Comparison of ENCODE assay signal across 8 cellular contexts in genomic region chr11:15327786-15328231, GRCh38.
DNase-seq lines count a peak whose midpoint lies in the region; ATAC-seq and TF ChIP-seq lines count a peak whose summit lies in the region.

No MANE protein-coding gene starts in this region.

- TF ChIP-seq CTCF in ascending aorta (IDR thresholded peaks at IDR 0.05) = peak in 2 of 3 experiments; percentile 11 to 38
- peak in 5 of 7 experiments; percentile 46 to 73 (median 58) for TF ChIP-seq CTCF in stomach (IDR thresholded peaks at IDR 0.05)

- 51 to 63% (median 57%) methylated on average over 4 of the region's 4 CpGs for WGBS in stomach, 5 donors

- H3K4me3 ChIP-seq in ascending aorta = no peak overlapping the region
- no peak overlapping the region for H3K4me3 ChIP-seq in stomach

- H3K27ac ChIP-seq in ascending aorta = no peak overlapping the region
- no peak overlapping the region for H3K27ac ChIP-seq in stomach

- no peak for TF ChIP-seq POLR2A in stomach (IDR thresholded peaks at IDR 0.05)

- H3K36me3 ChIP-seq in ascending aorta (no peaks in the 10 kb centered on the region), stomach (no peaks in the 10 kb centered on the region)

- DNase-seq in CMK (ENCODE audit: low read depth) = peak; percentile 2
- DNase-seq in NCI-H1417 (lab: John Stamatoyannopoulos, UW) = peak; percentile 75 to 89 (median 87)
- no peak for DNase-seq in ascending aorta (ENCODE audit: low spot score in 2 of 2)
- peak; percentile 64 for DNase-seq in iPS DF 4.7 (ENCODE audit: extremely low read depth, low spot score)
- DNase-seq in stomach = peak; percentile 59

- intact Hi-C loops in ascending aorta (cut with DNase I) = no loop called here
- intact Hi-C loops in stomach (cut with DNase I; ENCODE audit: low total_unique reads) = no loop called here

- TF ChIP-seq EP300 in stomach (IDR thresholded peaks at IDR 0.05) = no peak

- H3K4me1 ChIP-seq in ascending aorta (no peaks in the 10 kb centered on the region), stomach (no peaks in the 10 kb centered on the region)

- ATAC-seq in GM18909 (IDR thresholded peaks at IDR 0.05; ENCODE audit: poor library complexity, unreplicated experiment) (peak; percentile 45), GM19324 (IDR thresholded peaks at IDR 0.05; ENCODE audit: low FRiP score, unreplicated experiment) (no peak), HG02981 (IDR thresholded peaks at IDR 0.05; ENCODE audit: unreplicated experiment) (no peak)

- H3K9me3 ChIP-seq in ascending aorta (no peaks in the 10 kb centered on the region), stomach (no peaks in the 10 kb centered on the region)

- H3K27me3 ChIP-seq in ascending aorta = no peaks in the 10 kb centered on the region
- H3K27me3 ChIP-seq in stomach = no peaks in the 10 kb centered on the region

Comparison
In these comparisons a context has a peak if more than half of its experiments do, and no peak if none do; other contexts are left out.
1. DNase-seq: peak in CMK (single experiment), NCI-H1417 (3 of 3), iPS DF 4.7 (single experiment) and stomach (single experiment); none in ascending aorta (0 of 2).